In genomic region chr1:24960071-24960801, GRCh38 we compare ENCODE assay signal across 21 cellular contexts. TPM values are rescaled to one million over a fixed set of nuclear protein-coding genes. Genes with fewer than 3 reads are reported as not detected.
DNase-seq lines count a peak whose midpoint lies in the region; ATAC-seq, FAIRE-seq and TF ChIP-seq lines count a peak whose summit lies in the region.
"Had no signal": no experiment of that assay in that cellular context is flagged by ENCODE, and none has a peak within 500 bp of the region (broad histone marks: within the 10 kb centered on the region; RNA-seq: fewer than 3 reads in every experiment).

No MANE protein-coding gene starts in this region.

- no peaks in the 10 kb centered on the region for H3K4me1 ChIP-seq in kidney (ENCODE audit: control insufficient read depth in 1 of 2, insufficient read depth in 1 of 2, low read depth in 1 of 2, low read length in 2 of 2)
- H3K4me1 ChIP-seq: upper lobe of right lung had no signal

- POLR2A ChIA-PET in activated CD4-positive, alpha-beta memory T cell treated with anti-CD3 and anti-CD28 coated beads for 36 hours (lab: Charles Lee): interaction anchor here (1.1 to 1.2 kb wide), 2 partner anchors 30 to 63 kb away, joined by 4 read pairs; partner anchors contain the start of gene RUNX3

- peaks cover 60% of the 10 kb centered on the region for H3K36me3 Mint-ChIP-seq in T-helper 1 cell treated with Interleukin-12 subunit alpha and Interleukin-12 subunit beta and Interleukin-4 antibody, amounts not matched to agents 30 μg/mL and 1 μg/mL, for 36 hours (ENCODE audit: low read depth)
- peaks cover 80% of the 10 kb centered on the region for H3K36me3 Mint-ChIP-seq in activated CD4-positive, alpha-beta memory T cell treated with anti-CD3 and anti-CD28 coated beads for 36 hours
- no peaks in the 10 kb centered on the region for H3K36me3 Mint-ChIP-seq in chondrocyte (ENCODE audit: low read depth)

- H3K4me3 Mint-ChIP-seq in T-helper 1 cell treated with Interleukin-12 subunit alpha and Interleukin-12 subunit beta and Interleukin-4 antibody, amounts not matched to agents 30 μg/mL and 1 μg/mL, for 36 hours: peak overlapping the region; percentile 90
- peak overlapping the region; percentile 31 for H3K4me3 Mint-ChIP-seq in activated CD4-positive, alpha-beta memory T cell treated with anti-CD3 and anti-CD28 coated beads for 36 hours
- H3K4me3 Mint-ChIP-seq in chondrocyte (ENCODE audit: unreplicated experiment): no peak overlapping the region
- H3K4me3 Mint-ChIP-seq: endodermal cell, neural crest cell had no signal

- H3K9ac ChIP-seq in kidney (ENCODE audit: low read length in 2 of 2): no peak overlapping the region
- H3K9ac ChIP-seq: BLaER1 treated with 17β-estradiol and CSF1 and Interleukin-3, amounts not matched to agents 10 nM and 100 nM had no signal

- H3K27me3 Mint-ChIP-seq in T-helper 1 cell treated with Interleukin-12 subunit alpha and Interleukin-12 subunit beta and Interleukin-4 antibody, amounts not matched to agents 30 μg/mL and 1 μg/mL, for 36 hours (ENCODE audit: low read depth): no peaks in the 10 kb centered on the region
- no peaks in the 10 kb centered on the region for H3K27me3 Mint-ChIP-seq in activated CD4-positive, alpha-beta memory T cell treated with anti-CD3 and anti-CD28 coated beads for 36 hours
- no peaks in the 10 kb centered on the region for H3K27me3 Mint-ChIP-seq in chondrocyte (ENCODE audit: low read depth)
- H3K27me3 Mint-ChIP-seq: activated B cell treated with CpG ODN at 0.5 μM for 24 hours had no signal

- FAIRE-seq in kidney (lab: Jason Lieb, UNC): no peak
- FAIRE-seq: A204.1, islet of Langerhans had no signal

- H3K9me3 Mint-ChIP-seq in T-helper 1 cell treated with Interleukin-12 subunit alpha and Interleukin-12 subunit beta and Interleukin-4 antibody, amounts not matched to agents 30 μg/mL and 1 μg/mL, for 36 hours: no peaks in the 10 kb centered on the region
- H3K9me3 Mint-ChIP-seq in activated CD4-positive, alpha-beta memory T cell treated with anti-CD3 and anti-CD28 coated beads for 36 hours: no peaks in the 10 kb centered on the region
- no peaks in the 10 kb centered on the region for H3K9me3 Mint-ChIP-seq in chondrocyte (ENCODE audit: low read depth)
- H3K9me3 Mint-ChIP-seq: activated B cell treated with CpG ODN at 0.5 μM for 24 hours, endodermal cell, neural crest cell had no signal

- intact Hi-C loops in activated CD4-positive, alpha-beta memory T cell treated with anti-CD3 and anti-CD28 coated beads for 36 hours (cut with micrococcal nuclease): no loop called here
- intact Hi-C loops in kidney (cut with DNase I): no loop called here

- no peaks in the 10 kb centered on the region for H3K9me3 ChIP-seq in kidney (ENCODE audit: control insufficient read depth in 1 of 2, low read length in 2 of 2)
- H3K9me3 ChIP-seq: BLaER1 treated with 17β-estradiol and CSF1 and Interleukin-3, amounts not matched to agents 10 nM and 100 nM; upper lobe of right lung had no signal

- H3K27ac Mint-ChIP-seq in T-helper 1 cell treated with Interleukin-12 subunit alpha and Interleukin-12 subunit beta and Interleukin-4 antibody, amounts not matched to agents 30 μg/mL and 1 μg/mL, for 36 hours: peak overlapping the region; percentile 64
- H3K27ac Mint-ChIP-seq in activated CD4-positive, alpha-beta memory T cell treated with anti-CD3 and anti-CD28 coated beads for 36 hours: peak overlapping the region; percentile 40
- H3K27ac Mint-ChIP-seq in chondrocyte (ENCODE audit: unreplicated experiment): no peak overlapping the region
- H3K27ac Mint-ChIP-seq: activated B cell treated with CpG ODN at 0.5 μM for 24 hours, endodermal cell had no signal

- H3K36me3 ChIP-seq in kidney (ENCODE audit: control insufficient read depth in 1 of 2, insufficient read depth in 2 of 2, low read length in 2 of 2): no peaks in the 10 kb centered on the region
- H3K36me3 ChIP-seq: BLaER1 treated with 17β-estradiol and CSF1 and Interleukin-3, amounts not matched to agents 10 nM and 100 nM; upper lobe of right lung had no signal

- ATAC-seq in GM21381 (IDR thresholded peaks at IDR 0.05; ENCODE audit: unreplicated experiment): no peak
- ATAC-seq in HG02970 (IDR thresholded peaks at IDR 0.05; ENCODE audit: low FRiP score, unreplicated experiment): no peak
- ATAC-seq: HCT116, upper lobe of right lung had no signal

- CTCF ChIA-PET in activated CD4-positive, alpha-beta memory T cell treated with anti-CD3 and anti-CD28 coated beads for 36 hours (lab: Charles Lee): interaction anchor here (9.2 kb wide), 1 partner anchor 76 kb away, joined by 137 read pairs; no protein-coding TSS in a partner anchor

- TF ChIP-seq CTCF in GM12865 (IDR thresholded peaks at IDR 0.05; ENCODE audit: insufficient read depth, low read depth, low read length, missing control alignments) (no peak), kidney (IDR thresholded peaks at IDR 0.05; ENCODE audit: borderline replicate concordance, extremely low read depth, insufficient read depth) (no peak), chondrocyte (IDR thresholded peaks at IDR 0.05) (no peak)

- H3K4me3 ChIP-seq in GM12865 (ENCODE audit: low read depth, low read length) (peak overlapping the region; percentile 67), kidney (ENCODE audit: low read length in 2 of 2) (no peak overlapping the region)
- H3K4me3 ChIP-seq: BLaER1 treated with 17β-estradiol and CSF1 and Interleukin-3, amounts not matched to agents 10 nM and 100 nM; upper lobe of right lung had no signal

- peaks cover 76% of the 10 kb centered on the region for H3K4me1 Mint-ChIP-seq in T-helper 1 cell treated with Interleukin-12 subunit alpha and Interleukin-12 subunit beta and Interleukin-4 antibody, amounts not matched to agents 30 μg/mL and 1 μg/mL, for 36 hours (ENCODE audit: low read depth)
- peaks cover 86% of the 10 kb centered on the region for H3K4me1 Mint-ChIP-seq in activated CD4-positive, alpha-beta memory T cell treated with anti-CD3 and anti-CD28 coated beads for 36 hours (ENCODE audit: low read depth)
- peaks cover 6% of the 10 kb centered on the region for H3K4me1 Mint-ChIP-seq in chondrocyte (ENCODE audit: low read depth)
- H3K4me1 Mint-ChIP-seq: endodermal cell had no signal

- H3K27ac ChIP-seq in kidney (ENCODE audit: low read depth in 2 of 2, low read length in 2 of 2): no peak overlapping the region
- H3K27ac ChIP-seq: BLaER1 treated with 17β-estradiol and CSF1 and Interleukin-3, amounts not matched to agents 10 nM and 100 nM; upper lobe of right lung had no signal

- no peak for DNase-seq in T-helper 1 cell
- DNase-seq in GM12865 (ENCODE audit: low read depth): no peak
- DNase-seq in activated CD4-positive, alpha-beta memory T cell treated with anti-CD3 and anti-CD28 coated beads for 36 hours: no peak
- peak; percentile 33 for DNase-seq in kidney
- DNase-seq in chondrocyte (ENCODE audit: low spot score): no peak
- DNase-seq: activated B cell treated with CpG ODN at 0.5 μM for 24 hours; amygdala; DMS53; endodermal cell; mesendoderm; NCI-H146; stimulated activated naive CD4-positive, alpha-beta T cell; upper lobe of right lung had no signal

RNA-seq across cellular contexts. Expression of gene RUNX3, which starts 30.2 kb away (rescaled TPM):
- total RNA-seq in activated CD4-positive, alpha-beta memory T cell treated with anti-CD3 and anti-CD28 coated beads for 36 hours: 100 to 1,000 TPM; 153 to 155 TPM
- total RNA-seq in kidney: 7.9 TPM
- polyA plus RNA-seq in kidney (ENCODE audit: insufficient read depth, low read depth, low replicate concordance): 0.47 TPM
- 1.8 to 2.9 TPM in 2 of 3 replicates, not detected in the other for total RNA-seq in chondrocyte

Comparison
In these comparisons a context has a peak if more than half of its experiments do, and no peak if none do; other contexts are left out.
1. RNA of gene RUNX3, which starts 30.2 kb away (total RNA-seq): 153 to 155 TPM in activated CD4-positive, alpha-beta memory T cell treated with anti-CD3 and anti-CD28 coated beads for 36 hours; 7.9 TPM in kidney (single experiment) and 1.8 to 2.9 TPM in chondrocyte; every median in the first group is over 10 times any median in the second.